Comparison of ENCODE assay signal across 30 cellular contexts in the genomic region with DNA sequence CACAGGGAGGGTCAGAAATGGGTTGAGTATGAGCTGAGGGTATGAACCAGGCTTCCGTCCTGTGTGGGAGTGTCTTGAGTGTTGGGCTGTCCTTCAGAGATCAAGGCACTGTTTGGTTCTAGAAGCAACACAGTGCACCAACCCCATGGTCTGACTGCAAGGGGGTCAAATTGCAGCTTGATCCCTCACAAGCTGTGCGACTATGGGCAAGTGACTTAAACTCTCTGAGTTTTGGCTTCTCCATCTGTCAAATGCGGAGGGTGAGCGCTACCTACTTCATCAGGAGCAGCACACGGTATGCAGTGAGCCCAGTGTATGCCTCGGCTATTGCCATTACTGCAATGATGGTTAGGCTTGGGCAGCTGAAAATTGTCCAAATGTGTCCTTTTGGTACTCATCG. TPM values are rescaled to one million over a fixed set of nuclear protein-coding genes. Genes with fewer than 3 reads are reported as not detected.
"Had no signal": no experiment of that assay in that cellular context is flagged by ENCODE, and none has a peak within 500 bp of the region (broad histone marks: within the 10 kb centered on the region; RNA-seq: fewer than 3 reads in every experiment).

No MANE protein-coding gene starts in this region.

- ATAC-seq: activated CD4-positive, alpha-beta T cell treated with anti-CD3 and anti-CD28 coated beads for 36 hours; activated T-helper 17 cell treated with anti-CD3 and anti-CD28 coated beads, Interleukin-2, amount 50 U/mL, for 72 hours; T-helper 17 cell had no signal

- H3K4me1 Mint-ChIP-seq: activated CD4-positive, alpha-beta memory T cell treated with anti-CD3 and anti-CD28 coated beads, Interleukin-2, amount 10 ng/mL, durations not matched to agents 7 days and 5 days; activated CD4-positive, alpha-beta T cell treated with anti-CD3 and anti-CD28 coated beads for 36 hours; activated T-helper 17 cell treated with anti-CD3 and anti-CD28 coated beads, Interleukin-2, amount 50 U/mL, for 72 hours; T-helper 17 cell had no signal

- DNase-seq: activated CD4-positive, alpha-beta memory T cell treated with anti-CD3 and anti-CD28 coated beads, Interleukin-2, amount 10 ng/mL, durations not matched to agents 7 days and 5 days; activated CD4-positive, alpha-beta T cell treated with anti-CD3 and anti-CD28 coated beads for 36 hours; activated CD4-positive, alpha-beta T cell treated with anti-CD3 and anti-CD28 coated beads, Interleukin-2, amount 50 U/mL, for 1 hour; activated gamma-delta T cell; activated naive CD4-positive, alpha-beta T cell treated with anti-CD3 and anti-CD28 coated beads for 36 hours; activated T-cell treated with anti-CD3 and anti-CD28 coated beads for 4 hours; activated T-cell treated with anti-CD3 and anti-CD28 coated beads, Interleukin-2, amount 50 U/mL, for 48 hours; amygdala; brain microvascular endothelial cell; caudate nucleus; KG1; NCI-H1092; NCI-H1417; NCI-H1930; NCI-H2171; NCI-H2227 treated with DMSO at 0.1 percent for 48 hours; NCI-H446 treated with DMSO at 0.1 percent for 48 hours; NCI-H526; NCI-H774; SIG-M5; T-helper 17 cell; T-helper 9 cell; WERI-Rb-1 had no signal

- H3K27ac Mint-ChIP-seq: activated CD4-positive, alpha-beta memory T cell treated with anti-CD3 and anti-CD28 coated beads, Interleukin-2, amount 10 ng/mL, durations not matched to agents 7 days and 5 days; activated CD4-positive, alpha-beta T cell treated with anti-CD3 and anti-CD28 coated beads for 36 hours; activated naive CD4-positive, alpha-beta T cell treated with anti-CD3 and anti-CD28 coated beads for 36 hours; activated naive CD8-positive, alpha-beta T cell; activated T-helper 17 cell treated with anti-CD3 and anti-CD28 coated beads, Interleukin-2, amount 50 U/mL, for 72 hours; T-helper 17 cell had no signal

- H3K4me3 Mint-ChIP-seq: activated CD4-positive, alpha-beta memory T cell treated with anti-CD3 and anti-CD28 coated beads, Interleukin-2, amount 10 ng/mL, durations not matched to agents 7 days and 5 days; activated CD4-positive, alpha-beta T cell treated with anti-CD3 and anti-CD28 coated beads for 36 hours; activated naive CD4-positive, alpha-beta T cell treated with anti-CD3 and anti-CD28 coated beads for 36 hours; activated naive CD8-positive, alpha-beta T cell; activated T-helper 17 cell treated with anti-CD3 and anti-CD28 coated beads, Interleukin-2, amount 50 U/mL, for 72 hours; T-helper 17 cell had no signal

- FAIRE-seq: TTC549 had no signal

- H3K9me3 Mint-ChIP-seq: activated CD4-positive, alpha-beta memory T cell treated with anti-CD3 and anti-CD28 coated beads, Interleukin-2, amount 10 ng/mL, durations not matched to agents 7 days and 5 days; activated T-helper 17 cell treated with anti-CD3 and anti-CD28 coated beads, Interleukin-2, amount 50 U/mL, for 72 hours had no signal

- H3K36me3 Mint-ChIP-seq: activated naive CD8-positive, alpha-beta T cell had no signal

- H3K36me3 ChIP-seq: brain microvascular endothelial cell, WERI-Rb-1 had no signal

- H3K27ac ChIP-seq: brain microvascular endothelial cell, WERI-Rb-1 had no signal

RNA-seq across cellular contexts. Expression of gene SEC14L5, which starts 21.0 kb away (rescaled TPM):
- total RNA-seq: activated CD8-positive, alpha-beta memory T cell treated with anti-CD3 and anti-CD28 coated beads for 36 hours; activated naive CD4-positive, alpha-beta T cell treated with anti-CD3 and anti-CD28 coated beads for 36 hours; LHCN-M2; OCI-LY7; RPMI7951 had no signal

RNA-seq across cellular contexts. Expression of gene PPL, which starts 42.2 kb away (rescaled TPM):
- total RNA-seq: activated CD4-positive, alpha-beta T cell treated with anti-CD3 and anti-CD28 coated beads for 36 hours; activated CD8-positive, alpha-beta memory T cell treated with anti-CD3 and anti-CD28 coated beads for 36 hours; activated T-helper 17 cell treated with anti-CD3 and anti-CD28 coated beads, Interleukin-2, amount 50 U/mL, for 72 hours; OCI-LY7; T-helper 17 cell had no signal
